Comparison of ENCODE assay signal across 8 cellular contexts in the genomic region with DNA sequence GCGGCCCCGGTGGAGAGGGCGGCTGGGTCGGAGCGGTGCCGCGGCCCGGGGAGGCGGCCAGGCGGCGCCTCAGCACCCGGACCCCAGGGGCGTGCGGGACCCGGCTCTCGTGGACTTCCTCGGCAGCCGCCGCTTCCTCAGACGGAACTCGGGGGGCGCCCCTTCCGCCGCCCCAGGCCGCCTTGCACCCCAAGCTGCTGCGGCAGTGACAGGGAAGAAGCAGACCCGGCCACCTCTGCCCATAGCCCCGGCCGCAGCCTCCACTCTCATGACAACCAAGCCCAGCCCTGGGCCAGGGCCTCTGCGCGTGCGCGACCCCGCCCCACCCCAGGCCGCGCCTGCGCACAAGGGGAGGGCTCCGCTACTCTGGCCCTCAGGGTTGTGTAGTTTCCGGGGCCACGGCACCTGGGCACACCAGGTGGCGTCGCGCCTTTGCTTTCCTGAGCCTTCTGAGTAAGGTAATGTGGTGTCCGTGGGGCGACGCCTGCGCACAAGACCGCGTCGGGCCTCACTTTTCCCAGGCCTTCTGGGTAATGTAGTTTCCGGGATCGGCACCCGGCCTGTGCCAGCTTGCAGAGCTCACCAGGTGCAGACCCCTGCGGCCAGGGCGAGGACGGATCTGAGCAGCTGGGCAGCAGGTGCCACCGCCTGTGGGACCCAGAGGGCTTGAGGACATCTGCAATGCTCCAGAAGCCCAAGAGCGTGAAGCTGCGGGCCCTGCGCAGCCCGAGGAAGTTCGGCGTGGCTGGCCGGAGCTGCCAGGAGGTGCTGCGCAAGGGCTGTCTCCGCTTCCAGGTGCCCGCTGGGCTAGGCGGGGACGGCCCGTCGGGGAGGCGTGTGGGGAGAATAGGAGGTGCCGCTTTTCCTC. TPM values are rescaled to one million over a fixed set of nuclear protein-coding genes. Genes with fewer than 3 reads are reported as not detected.
A peak's percentile ranks its signal among the peaks of the same experiment; 100 is the strongest.
DNase-seq lines count a peak whose midpoint lies in the region; ATAC-seq and TF ChIP-seq lines count a peak whose summit lies in the region.

A gene (minus strand): TSS at position 289 of the 868 bp plus-strand sequence. CDS start 4,804 bp downstream, outside the sequence.
A gene with protein sequence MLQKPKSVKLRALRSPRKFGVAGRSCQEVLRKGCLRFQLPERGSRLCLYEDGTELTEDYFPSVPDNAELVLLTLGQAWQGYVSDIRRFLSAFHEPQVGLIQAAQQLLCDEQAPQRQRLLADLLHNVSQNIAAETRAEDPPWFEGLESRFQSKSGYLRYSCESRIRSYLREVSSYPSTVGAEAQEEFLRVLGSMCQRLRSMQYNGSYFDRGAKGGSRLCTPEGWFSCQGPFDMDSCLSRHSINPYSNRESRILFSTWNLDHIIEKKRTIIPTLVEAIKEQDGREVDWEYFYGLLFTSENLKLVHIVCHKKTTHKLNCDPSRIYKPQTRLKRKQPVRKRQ (plus strand): TSS at position 554 of the 868 bp plus-strand sequence. CDS start 128 bp downstream, at position 682.

- POLR2A ChIA-PET in AG04450 (lab: Yijun Ruan, JAX): interaction anchor here (1.0 kb wide), 1 partner anchor 10 kb away, joined by 3 read pairs; no protein-coding TSS in a partner anchor
- POLR2A ChIA-PET in activated B cell treated with CpG ODN at 0.5 μM for 24 hours (lab: Charles Lee): interaction anchor here (0.9 to 2.0 kb wide), 4 partner anchors 43 to 1271 kb away, joined by 3 to 20 read pairs (median 4); a partner anchor contains a TSS

- ATAC-seq in GM18870 (IDR thresholded peaks at IDR 0.05; ENCODE audit: unreplicated experiment): peak; percentile 95
- ATAC-seq in HG03135 (IDR thresholded peaks at IDR 0.05; ENCODE audit: unreplicated experiment): peak; percentile 96
- ATAC-seq in activated B cell treated with CpG ODN at 0.5 μM for 24 hours (ENCODE audit: low read depth): peak; percentile 97

- H3K27ac ChIP-seq in AG04450 (ENCODE audit: low read depth, low read length): no peak within 1 kb of the TSS

- no peaks in the 10 kb centered on the region for H3K27me3 ChIP-seq in AG04450 (ENCODE audit: control insufficient read depth, insufficient read depth, low read length)

- TF ChIP-seq CTCF in AG04450 (IDR thresholded peaks at IDR 0.05; ENCODE audit: low read depth, low read length): no peak
- TF ChIP-seq CTCF in activated B cell treated with CpG ODN at 0.5 μM for 24 hours (IDR thresholded peaks at IDR 0.05): no peak

- H3K4me3 Mint-ChIP-seq in activated B cell treated with CpG ODN at 0.5 μM for 24 hours: peak within 1 kb of the TSS; percentile 95

- peak within 1 kb of the TSS; percentile 98 for H3K4me3 ChIP-seq in AG04450 (ENCODE audit: low read depth, low read length)

- intact Hi-C loops in activated B cell treated with CpG ODN at 0.5 μM for 24 hours (cut with micrococcal nuclease): loop anchor here (1.0 to 2.0 kb wide), 3 partner anchors 43 to 326 kb away; a partner anchor contains a TSS

- CTCF ChIA-PET in AG04450 (lab: Charles Lee) (no interaction called here), activated B cell treated with CpG ODN at 0.5 μM for 24 hours (lab: Charles Lee) (interaction anchor here (0.8 to 1.1 kb wide), 2 partner anchors 15 to 43 kb away, joined by 3 to 5 read pairs; a partner anchor contains a TSS)

- peaks cover 31% of the 10 kb centered on the region for H3K4me1 Mint-ChIP-seq in activated B cell treated with CpG ODN at 0.5 μM for 24 hours

- H3K36me3 Mint-ChIP-seq in activated B cell treated with CpG ODN at 0.5 μM for 24 hours (ENCODE audit: low read depth): peaks cover 11% of the 10 kb centered on the region

- DNase-seq in AG04450 (ENCODE audit: low read depth, low spot score) (peak; percentile 33), NCI-H226 (peak; percentile 96), activated B cell treated with CpG ODN at 0.5 μM for 24 hours (peak; percentile 99), iris pigment epithelial cell (ENCODE audit: low read depth) (peak; percentile 68)
- DNase-seq in central memory CD4-positive, alpha-beta T cell: peak; percentile 99
- peak; percentile 91 to 93 for DNase-seq in stimulated activated CD4-positive, alpha-beta T cell treated with anti-CD3 and anti-CD28 coated beads, Interleukin-12 subunit alpha, Interleukin-12 subunit beta, amount 100 ng/mL, for 24 hours (ENCODE audit: low read depth in 2 of 2)

- H3K9me3 Mint-ChIP-seq in activated B cell treated with CpG ODN at 0.5 μM for 24 hours: no peaks in the 10 kb centered on the region

- peak within 1 kb of the TSS; percentile 86 for H3K27ac Mint-ChIP-seq in activated B cell treated with CpG ODN at 0.5 μM for 24 hours

- H3K9me3 ChIP-seq in AG04450 (ENCODE audit: control insufficient read depth, insufficient read depth, low read length): no peaks in the 10 kb centered on the region; the same call in 1 of the 2 replicates

- H3K27me3 Mint-ChIP-seq in activated B cell treated with CpG ODN at 0.5 μM for 24 hours: no peaks in the 10 kb centered on the region

RNA-seq across cellular contexts. Expression of the first gene that starts in this region (rescaled TPM):
- 29.0 and 38.4 TPM in 2 replicates for polyA plus RNA-seq in AG04450 (2011; rRNA removed)
- polyA minus RNA-seq in AG04450 (2011; rRNA and poly(A)+ RNA removed): 39.9 and 44.6 TPM in 2 replicates
- total RNA-seq in activated B cell treated with CpG ODN at 0.5 μM for 24 hours: 38.0 and 45.1 TPM in 2 replicates

RNA-seq across cellular contexts. Expression of the second gene that starts in this region (rescaled TPM):
- polyA plus RNA-seq in AG04450 (2011; rRNA removed): 6.9 TPM in 2 replicates
- 4.6 and 5.8 TPM in 2 replicates for polyA minus RNA-seq in AG04450 (2011; rRNA and poly(A)+ RNA removed)
- 9.3 and 10.5 TPM in 2 replicates for total RNA-seq in activated B cell treated with CpG ODN at 0.5 μM for 24 hours

Comparison
In these comparisons a context has a peak if more than half of its experiments do, and no peak if none do; other contexts are left out.
1. DNase-seq: peak in every context shown above with its lines; median percentile 99 in activated B cell treated with CpG ODN at 0.5 μM for 24 hours; 99 in central memory CD4-positive, alpha-beta T cell; 96 in NCI-H226; 92 in stimulated activated CD4-positive, alpha-beta T cell treated with anti-CD3 and anti-CD28 coated beads, Interleukin-12 subunit alpha, Interleukin-12 subunit beta, amount 100 ng/mL, for 24 hours; 68 in iris pigment epithelial cell; 33 in AG04450.